Comparison of ENCODE assay signal across 16 cellular contexts in genomic region chr16:66959645-66960177, GRCh38. TPM values are rescaled to one million over a fixed set of nuclear protein-coding genes. Genes with fewer than 3 reads are reported as not detected.
DNase-seq lines count a peak whose midpoint lies in the region; ATAC-seq and TF ChIP-seq lines count a peak whose summit lies in the region.
"Had no signal": no experiment of that assay in that cellular context is flagged by ENCODE, and none has a peak within 500 bp of the region (broad histone marks: within the 10 kb centered on the region; RNA-seq: fewer than 3 reads in every experiment).

No MANE protein-coding gene starts in this region.

- no peak overlapping the region for H3K27ac Mint-ChIP-seq in memory B cell
- H3K27ac Mint-ChIP-seq: naive B cell had no signal

- H3K27me3 ChIP-seq in transverse colon, result no peaks in the 10 kb centered on the region
- H3K27me3 ChIP-seq in stomach, result peaks cover 0 to 10% (median 0%) of the 10 kb centered on the region in 3 donors
- H3K27me3 ChIP-seq: brain microvascular endothelial cell had no signal

- no peak for TF ChIP-seq POLR2A in transverse colon (IDR thresholded peaks at IDR 0.05)
- TF ChIP-seq POLR2A in stomach (IDR thresholded peaks at IDR 0.05), result no peak

- peaks cover 22% of the 10 kb centered on the region for H3K4me1 Mint-ChIP-seq in memory B cell

- TF ChIP-seq EP300 in transverse colon (IDR thresholded peaks at IDR 0.05; ENCODE audit: low read depth) (no peak), stomach (IDR thresholded peaks at IDR 0.05) (no peak)

- H3K4me3 ChIP-seq in transverse colon, result no peak overlapping the region
- H3K4me3 ChIP-seq in stomach, result no peak overlapping the region

- no peaks in the 10 kb centered on the region for H3K36me3 Mint-ChIP-seq in memory B cell
- H3K36me3 Mint-ChIP-seq: activated naive CD4-positive, alpha-beta T cell treated with anti-CD3 and anti-CD28 coated beads, Interleukin-2, amount 50 U/mL, for 72 hours; naive B cell had no signal

- peak; percentile 68 for DNase-seq in Right ventricle myocardium superior
- no peak for DNase-seq in cardiac septum (ENCODE audit: low spot score)
- peak; percentile 17 to 62 for DNase-seq in cerebellar nuclear complex (lab: John Stamatoyannopoulos, UW)
- no peak for DNase-seq in memory B cell (ENCODE audit: low spot score in 2 of 2)
- DNase-seq in transverse colon, result no peak
- DNase-seq in stomach, result no peak
- DNase-seq in stimulated activated naive CD4-positive, alpha-beta T cell treated with Interleukin-2 at 50 U/mL for 16 hours (lab: John Stamatoyannopoulos, UW), result no peak
- DNase-seq: ACHN; activated CD4-positive, alpha-beta T cell treated with anti-CD3 and anti-CD28 coated beads, Interleukin-2, amount 10 ng/mL, durations not matched to agents 7 days and 5 days; activated T-cell treated with anti-CD3 and anti-CD28 coated beads for 4 hours; brain microvascular endothelial cell; naive B cell; NCI-H1092 had no signal

- H3K9me3 Mint-ChIP-seq in memory B cell, result no peaks in the 10 kb centered on the region
- H3K9me3 Mint-ChIP-seq: activated CD4-positive, alpha-beta T cell treated with anti-CD3 and anti-CD28 coated beads, Interleukin-2, amount 10 ng/mL, durations not matched to agents 7 days and 5 days; activated naive CD4-positive, alpha-beta T cell treated with anti-CD3 and anti-CD28 coated beads, Interleukin-2, amount 50 U/mL, for 72 hours; naive B cell had no signal

- intact Hi-C loops in Right ventricle myocardium superior (cut with DNase I) (no loop called here), cardiac septum (cut with DNase I) (no loop called here), transverse colon (cut with DNase I; ENCODE audit: low total_unique reads) (no loop called here), stomach (cut with DNase I; ENCODE audit: low total_unique reads) (no loop called here)

- H3K9me3 ChIP-seq in transverse colon (no peaks in the 10 kb centered on the region), stomach (no peaks in the 10 kb centered on the region)

- ATAC-seq in Right ventricle myocardium superior (ENCODE audit: poor library complexity), result peak; percentile 63
- ATAC-seq in memory B cell (ENCODE audit: low read depth), result no peak
- ATAC-seq in GM21447 (IDR thresholded peaks at IDR 0.05; ENCODE audit: unreplicated experiment), result no peak
- ATAC-seq: activated naive CD4-positive, alpha-beta T cell treated with anti-CD3 and anti-CD28 coated beads, Interleukin-2, amount 50 U/mL, for 72 hours had no signal

- 30 to 51% methylated on average over 2 to 5 of the region's 5 CpGs for WGBS in transverse colon (ENCODE audit: low coverage in 1 of 2), 2 donors
- WGBS in stomach, 5 donors, result 66 to 81% (median 70%) methylated on average over 5 of the region's 5 CpGs

- peak overlapping the region; percentile 52 to 88 (median 82) for H3K27ac ChIP-seq in transverse colon
- H3K27ac ChIP-seq in stomach, result no peak overlapping the region
- H3K27ac ChIP-seq: brain microvascular endothelial cell, HL-60 had no signal

- H3K27me3 Mint-ChIP-seq in memory B cell, result peaks cover 4% of the 10 kb centered on the region
- H3K27me3 Mint-ChIP-seq: activated CD4-positive, alpha-beta T cell treated with anti-CD3 and anti-CD28 coated beads, Interleukin-2, amount 10 ng/mL, durations not matched to agents 7 days and 5 days had no signal

- no peak for TF ChIP-seq CTCF in transverse colon (IDR thresholded peaks at IDR 0.05)
- no peak for TF ChIP-seq CTCF in stomach (IDR thresholded peaks at IDR 0.05)

- H3K4me1 ChIP-seq in transverse colon (peaks cover 0 to 66% (median 41%) of the 10 kb centered on the region in 4 donors), stomach (peaks cover 0 to 26% (median 11%) of the 10 kb centered on the region in 4 donors)

- H3K36me3 ChIP-seq in transverse colon (no peaks in the 10 kb centered on the region), stomach (no peaks in the 10 kb centered on the region)
- H3K36me3 ChIP-seq: brain microvascular endothelial cell had no signal

- in situ Hi-C loops in transverse colon (cut with MboI; ENCODE audit: low pct_ligation_motif_present in 1 of 4, low pct_unique_long_range_greater_than_20kb in 1 of 4, low sequenced_read_pairs in 3 of 4), result loop anchor here in 2 of 4 donors (25.0 kb wide), 2 partner anchors 203 to 428 kb away; partner anchors contain the start of genes B3GNT9 (in 1 of the 2), FBXL8 (in 1 of the 2), HSF4 (in 1 of the 2) and NOL3 (in 1 of the 2)

- peak overlapping the region; percentile 42 for H3K4me3 Mint-ChIP-seq in memory B cell
- H3K4me3 Mint-ChIP-seq: activated CD4-positive, alpha-beta T cell treated with anti-CD3 and anti-CD28 coated beads, Interleukin-2, amount 10 ng/mL, durations not matched to agents 7 days and 5 days; naive B cell had no signal

RNA-seq across cellular contexts. Expression of gene CES3, which starts 1.4 kb away (rescaled TPM):
- 2.0 TPM for total RNA-seq in Right ventricle myocardium superior
- total RNA-seq in cardiac septum, result 0.62 TPM
- total RNA-seq in transverse colon, result 100 to 1,000 TPM; 247 to 616 (median 291) TPM
- 100 to 1,000 TPM in 1 of 5 donors, 10 to 100 TPM in 1, 1 to 10 TPM in 1, under 1 TPM in 1, not detected in 1; 0.37 to 145 (median 8.3) TPM for total RNA-seq in stomach
- polyA plus RNA-seq in stomach, result 1 to 10 TPM in 1 of 3 donors, under 1 TPM in 1, not detected in 1; 0.56 to 2.8 TPM

RNA-seq across cellular contexts. Expression of gene CES2, which starts 24.4 kb away (rescaled TPM):
- total RNA-seq in Right ventricle myocardium superior (114 TPM), cardiac septum (64.0 TPM), transverse colon (1,000 to 10,000 TPM in 2 of 4 donors, 100 to 1,000 TPM in 2; 462 to 1,338 (median 921) TPM), stomach (100 to 1,000 TPM in 1 of 5 donors, 10 to 100 TPM in 4; 16.9 to 893 (median 47.4) TPM)
- polyA plus RNA-seq in stomach, result 10 to 100 TPM; 24.9 to 32.7 (median 26.1) TPM

RNA-seq across cellular contexts. Expression of gene CIAO2B, which starts 25.5 kb away (rescaled TPM):
- 103 TPM for total RNA-seq in Right ventricle myocardium superior
- total RNA-seq in cardiac septum, result 118 TPM
- total RNA-seq in transverse colon, result 10 to 100 TPM; 15.3 to 93.8 (median 51.6) TPM
- 10 to 100 TPM in 4 of 5 donors, 1 to 10 TPM in 1; 4.3 to 95.1 (median 43.2) TPM for total RNA-seq in stomach
- polyA plus RNA-seq in stomach, result 100 to 1,000 TPM; 166 to 176 (median 171) TPM

RNA-seq across cellular contexts. Expression of gene CES4A, which starts 28.7 kb away (rescaled TPM):
- total RNA-seq in Right ventricle myocardium superior (6.2 TPM), cardiac septum (11.9 TPM), transverse colon (10 to 100 TPM in 3 of 4 donors, 1 to 10 TPM in 1; 9.7 to 24.7 (median 15.7) TPM), stomach (10 to 100 TPM in 2 of 5 donors, 1 to 10 TPM in 3; 3.3 to 22.3 (median 7.0) TPM)
- 10 to 100 TPM in 1 of 3 donors, 1 to 10 TPM in 2; 3.2 to 16.5 (median 3.7) TPM for polyA plus RNA-seq in stomach

RNA-seq across cellular contexts. Expression of gene RRAD, which starts 34.4 kb away (rescaled TPM):
- total RNA-seq in Right ventricle myocardium superior (95.4 TPM), cardiac septum (245 TPM), transverse colon (10 to 100 TPM in 1 of 4 donors, 1 to 10 TPM in 2, not detected in 1; 3.5 to 15.3 (median 4.2) TPM), stomach (10 to 100 TPM in 2 of 5 donors, 1 to 10 TPM in 3; 1.0 to 39.7 (median 3.6) TPM)
- 10 to 100 TPM in 1 of 3 donors, 1 to 10 TPM in 2; 2.9 to 37.8 (median 3.4) TPM for polyA plus RNA-seq in stomach

Comparison
In these comparisons a context has a peak if more than half of its experiments do, and no peak if none do; other contexts are left out.
1. DNase-seq: peak in Right ventricle myocardium superior (single experiment) and cerebellar nuclear complex (2 of 2); none in cardiac septum (single experiment), memory B cell (0 of 2), transverse colon (single experiment), stomach (single experiment) and stimulated activated naive CD4-positive, alpha-beta T cell treated with Interleukin-2 at 50 U/mL for 16 hours (single experiment).
2. H3K27ac ChIP-seq: peak in transverse colon (4 of 4); none in stomach (0 of 5).